ENCODE assay signal across 8 cellular contexts in the genomic region with DNA sequence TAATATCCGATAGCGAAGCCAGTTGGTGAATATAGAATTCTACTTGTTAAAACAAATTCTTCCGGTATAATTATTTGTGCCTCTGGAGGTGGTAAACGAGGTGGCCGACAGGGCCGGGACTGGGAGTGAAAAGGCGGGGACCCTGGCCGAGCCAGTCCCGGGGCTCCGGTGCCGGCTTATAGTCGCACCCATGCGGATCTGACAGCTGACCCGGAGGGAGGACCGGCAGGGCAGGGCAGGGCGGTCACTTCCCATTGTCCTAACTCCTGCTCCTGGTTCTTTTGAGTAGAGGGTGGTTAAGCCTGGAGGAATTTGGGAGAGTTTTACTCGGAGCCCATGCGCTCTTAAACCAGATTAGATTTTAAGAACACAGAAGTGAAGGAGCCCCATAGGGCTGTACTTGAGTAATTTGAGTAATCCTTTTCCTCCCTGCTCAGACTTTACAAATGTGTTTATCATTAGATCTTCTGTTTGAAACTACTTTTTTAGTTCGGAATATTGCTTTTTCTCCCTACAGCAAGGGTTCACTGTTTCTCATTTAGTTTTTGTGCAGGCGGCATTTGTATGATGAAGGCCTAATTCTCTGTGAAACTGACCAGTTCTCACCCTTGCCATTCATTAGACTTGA. TPM values are rescaled to one million over a fixed set of nuclear protein-coding genes. Genes with fewer than 3 reads are reported as not detected.
A peak's percentile ranks its signal among the peaks of the same experiment; 100 is the strongest.
DNase-seq lines count a peak whose midpoint lies in the region; ATAC-seq and TF ChIP-seq lines count a peak whose summit lies in the region.

No MANE protein-coding gene starts in this region.

- peaks cover 3% of the 10 kb centered on the region for H3K36me3 Mint-ChIP-seq in activated naive CD8-positive, alpha-beta T cell
- no peaks in the 10 kb centered on the region for H3K36me3 Mint-ChIP-seq in progenitor cell of endocrine pancreas (ENCODE audit: insufficient read depth)

- peaks cover 50% of the 10 kb centered on the region for H3K4me1 Mint-ChIP-seq in activated naive CD8-positive, alpha-beta T cell (ENCODE audit: low read depth)
- H3K4me1 Mint-ChIP-seq in progenitor cell of endocrine pancreas (ENCODE audit: low read depth): peaks cover 32% of the 10 kb centered on the region

- H3K27me3 Mint-ChIP-seq in activated naive CD8-positive, alpha-beta T cell: no peaks in the 10 kb centered on the region
- H3K27me3 Mint-ChIP-seq in progenitor cell of endocrine pancreas: no peaks in the 10 kb centered on the region

- no peaks in the 10 kb centered on the region for H3K9me3 Mint-ChIP-seq in activated naive CD8-positive, alpha-beta T cell (ENCODE audit: low read depth)
- no peaks in the 10 kb centered on the region for H3K9me3 Mint-ChIP-seq in progenitor cell of endocrine pancreas (ENCODE audit: low read depth)

- intact Hi-C loops in left cardiac atrium (cut with DNase I): loop anchor here in 1 of 2 donors (10.0 kb wide), 2 partner anchors 217 to 283 kb away; no protein-coding TSS in a partner anchor

- H3K4me3 Mint-ChIP-seq in activated naive CD8-positive, alpha-beta T cell: peak overlapping the region; percentile 88
- peak overlapping the region; percentile 86 for H3K4me3 Mint-ChIP-seq in progenitor cell of endocrine pancreas (ENCODE audit: low read depth)

- ATAC-seq in left cardiac atrium (peak in 1 of 2 donors; percentile 31), GM19351 (IDR thresholded peaks at IDR 0.05; ENCODE audit: unreplicated experiment) (no peak)

- peak overlapping the region; percentile 93 for H3K27ac Mint-ChIP-seq in activated naive CD8-positive, alpha-beta T cell
- peak overlapping the region; percentile 73 for H3K27ac Mint-ChIP-seq in progenitor cell of endocrine pancreas

- peak; percentile 52 for DNase-seq in D341Med (ENCODE audit: low spot score)
- peak; percentile 29 for DNase-seq in M059J (ENCODE audit: low read depth)
- DNase-seq in left cardiac atrium: peak; percentile 63
- peak; percentile 27 for DNase-seq in progenitor cell of endocrine pancreas (ENCODE audit: low spot score, unreplicated experiment)
- no peak for DNase-seq in NCI-H187 treated with DMSO at 0.1 percent for 48 hours (lab: John Stamatoyannopoulos, UW)
- DNase-seq in SHP77 treated with DMSO at 0.1 percent for 48 hours (lab: John Stamatoyannopoulos, UW): no peak

- no peak for TF ChIP-seq CTCF in progenitor cell of endocrine pancreas (IDR thresholded peaks at IDR 0.05; ENCODE audit: unreplicated experiment)

RNA-seq across cellular contexts. Expression of gene B3GNT2, which starts 1.8 kb away (rescaled TPM):
- 31.0 and 36.9 TPM in 2 replicates for total RNA-seq in M059J (2014; rRNA removed; shearing (Covaris generic))
- total RNA-seq in left cardiac atrium (10 to 100 TPM; 13.4 to 13.8 TPM), progenitor cell of endocrine pancreas (17.4 and 18.5 TPM in 2 replicates)

Comparison
In these comparisons a context has a peak if more than half of its experiments do, and no peak if none do; other contexts are left out.
1. DNase-seq: peak in D341Med (single experiment), M059J (single experiment), left cardiac atrium (single experiment) and progenitor cell of endocrine pancreas (single experiment); none in NCI-H187 treated with DMSO at 0.1 percent for 48 hours (single experiment) and SHP77 treated with DMSO at 0.1 percent for 48 hours (single experiment).